ENCODE assay signal across 8 cellular contexts in the genomic region with DNA sequence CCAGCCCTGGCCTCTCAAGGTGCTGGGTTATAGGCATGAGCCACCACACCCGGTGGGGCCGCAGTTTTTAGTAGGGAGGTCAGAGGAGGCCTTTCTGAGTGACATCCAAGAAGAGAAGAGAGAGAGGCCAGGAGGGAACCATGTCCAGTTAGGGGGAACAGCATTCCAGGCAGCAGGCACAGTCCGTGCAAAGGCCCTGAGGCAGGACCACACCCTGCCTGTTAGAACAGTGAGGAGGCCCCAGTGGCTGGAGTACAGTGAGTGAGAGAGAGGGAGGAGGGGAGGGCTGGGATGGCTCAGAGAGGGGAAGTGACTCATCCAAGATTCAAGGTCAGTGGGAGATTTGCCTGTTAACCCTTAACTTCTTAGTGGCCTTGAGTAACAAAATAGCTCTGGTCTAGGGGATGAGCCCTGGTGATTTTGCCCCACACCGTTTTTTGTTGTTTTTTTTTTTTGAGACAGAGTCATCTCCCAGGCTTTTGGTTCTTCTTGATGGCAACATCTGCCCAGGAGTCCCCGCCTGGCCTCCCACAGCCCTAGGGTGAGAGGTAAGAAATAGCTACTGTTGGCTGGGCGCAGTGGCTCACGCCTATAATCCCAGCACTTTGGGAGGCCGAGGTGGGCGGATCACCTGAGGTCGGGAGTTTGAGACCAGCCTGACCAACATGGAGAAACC.
DNase-seq lines count a peak whose midpoint lies in the region; ATAC-seq lines count a peak whose summit lies in the region.

No MANE protein-coding gene starts in this region.

- H3K27ac Mint-ChIP-seq in memory B cell: peak overlapping the region; percentile 56

- ATAC-seq in memory B cell (ENCODE audit: low read depth): no peak
- ATAC-seq in GM18858 (IDR thresholded peaks at IDR 0.05; ENCODE audit: unreplicated experiment): no peak
- no peak for ATAC-seq in HG02623 (IDR thresholded peaks at IDR 0.05; ENCODE audit: unreplicated experiment)
- no peak for ATAC-seq in GM21576 (IDR thresholded peaks at IDR 0.05; ENCODE audit: unreplicated experiment)

- DNase-seq in D341Med (ENCODE audit: low spot score) (peak; percentile 9), LoVo (ENCODE audit: low spot score) (peak; percentile 83), amniotic stem cell (lab: John Stamatoyannopoulos, UW) (peak; percentile 60), memory B cell (ENCODE audit: low spot score in 2 of 2) (no peak)
- DNase-seq in effector memory CD4-positive, alpha-beta T cell: no peak

- no peaks in the 10 kb centered on the region for H3K27me3 ChIP-seq in effector memory CD4-positive, alpha-beta T cell (replicated peaks; ENCODE audit: control insufficient read depth, insufficient read depth, low read length, poor library complexity, severe bottlenecking)

- H3K9me3 ChIP-seq in effector memory CD4-positive, alpha-beta T cell (ENCODE audit: control insufficient read depth, low read length): no peaks in the 10 kb centered on the region

- H3K4me1 ChIP-seq in effector memory CD4-positive, alpha-beta T cell (ENCODE audit: control insufficient read depth, insufficient read depth, low read length, poor library complexity, severe bottlenecking): no peaks in the 10 kb centered on the region

- no peak overlapping the region for H3K4me3 Mint-ChIP-seq in memory B cell

- H3K36me3 ChIP-seq in effector memory CD4-positive, alpha-beta T cell (ENCODE audit: control insufficient read depth, insufficient read depth, low read length): no peaks in the 10 kb centered on the region

- no peaks in the 10 kb centered on the region for H3K36me3 Mint-ChIP-seq in memory B cell

- H3K27me3 Mint-ChIP-seq in memory B cell: peaks cover 4% of the 10 kb centered on the region

- H3K9me3 Mint-ChIP-seq in memory B cell: no peaks in the 10 kb centered on the region

- H3K27ac ChIP-seq in effector memory CD4-positive, alpha-beta T cell (ENCODE audit: insufficient read depth, low read length, poor library complexity, severe bottlenecking): no peak overlapping the region

- H3K4me1 Mint-ChIP-seq in memory B cell: peaks cover 11% of the 10 kb centered on the region

- no peak overlapping the region for H3K4me3 ChIP-seq in effector memory CD4-positive, alpha-beta T cell (ENCODE audit: insufficient read depth, low read depth, low read length, poor library complexity, severe bottlenecking)

Comparison
In these comparisons a context has a peak if more than half of its experiments do, and no peak if none do; other contexts are left out.
1. DNase-seq: peak in D341Med (single experiment), LoVo (single experiment) and amniotic stem cell (single experiment); none in memory B cell (0 of 2) and effector memory CD4-positive, alpha-beta T cell (0 of 3).